In genomic region chr7:128909605-128910568, GRCh38 we compare ENCODE assay signal across 9 cellular contexts. TPM values are rescaled to one million over a fixed set of nuclear protein-coding genes. Genes with fewer than 3 reads are reported as not detected.
DNase-seq lines count a peak whose midpoint lies in the region; ATAC-seq and TF ChIP-seq lines count a peak whose summit lies in the region.
"Had no signal": no experiment of that assay in that cellular context is flagged by ENCODE, and none has a peak within 500 bp of the region (broad histone marks: within the 10 kb centered on the region; RNA-seq: fewer than 3 reads in every experiment).

No MANE protein-coding gene starts in this region.

- peak overlapping the region; percentile 46 to 75 for H3K4ac ChIP-seq in mesenchymal stem cell (ENCODE audit: low read depth in 1 of 2, low read length in 2 of 2)

- DNase-seq in HuH-7.5 (ENCODE audit: low spot score) (peak; percentile 52), endodermal cell (peak; percentile 92), mesenchymal stem cell (peak; percentile 74), C1 segment of cervical spinal cord (lab: John Stamatoyannopoulos, UW) (no peak)
- no peak for DNase-seq in effector memory CD4-positive, alpha-beta T cell

- peak overlapping the region; percentile 96 for H2BK5ac ChIP-seq in mesenchymal stem cell (ENCODE audit: low read depth, low read length, poor library complexity, severe bottlenecking)

- peak overlapping the region; percentile 71 for H2BK120ac ChIP-seq in mesenchymal stem cell (ENCODE audit: low read depth, low read length)

- H3K9me3 ChIP-seq in endodermal cell (ENCODE audit: control insufficient read depth, low read length) (no peaks in the 10 kb centered on the region), mesenchymal stem cell (ENCODE audit: control insufficient read depth, low read length) (no peaks in the 10 kb centered on the region)
- no peaks in the 10 kb centered on the region for H3K9me3 ChIP-seq in effector memory CD4-positive, alpha-beta T cell (ENCODE audit: control insufficient read depth, low read length)

- peaks cover 14% of the 10 kb centered on the region for H3K79me1 ChIP-seq in mesenchymal stem cell (replicated peaks; ENCODE audit: low read length, poor library complexity, severe bottlenecking)

- peak overlapping the region; percentile 76 for H3K4me3 Mint-ChIP-seq in endodermal cell

- peak overlapping the region in 1 of 2 experiments; percentile 68 for H3K23ac ChIP-seq in mesenchymal stem cell (ENCODE audit: low read length in 2 of 2)

- no peaks in the 10 kb centered on the region for H3K79me2 ChIP-seq in ACC112 (ENCODE audit: control insufficient read depth, insufficient read depth, low read length, unreplicated experiment)

- peak overlapping the region; percentile 94 for H2BK15ac ChIP-seq in mesenchymal stem cell (ENCODE audit: low read depth, poor library complexity, severe bottlenecking)

- no peaks in the 10 kb centered on the region for H3K4me1 ChIP-seq in ACC112 (ENCODE audit: control insufficient read depth, insufficient read depth, low read length, unreplicated experiment)
- H3K4me1 ChIP-seq in endodermal cell (ENCODE audit: control insufficient read depth, insufficient read depth, low read length): peaks cover 7% of the 10 kb centered on the region
- peaks cover 28% of the 10 kb centered on the region for H3K4me1 ChIP-seq in mesenchymal stem cell (ENCODE audit: control insufficient read depth, insufficient read depth, low read depth, low read length)
- peaks cover 7% of the 10 kb centered on the region for H3K4me1 ChIP-seq in effector memory CD4-positive, alpha-beta T cell (ENCODE audit: control insufficient read depth, insufficient read depth, low read length, poor library complexity, severe bottlenecking)

- H3K27me3 Mint-ChIP-seq in endodermal cell (ENCODE audit: insufficient read depth): peaks cover 18% of the 10 kb centered on the region

- H3K4me3 ChIP-seq in ACC112 (ENCODE audit: low read depth, low read length): peak overlapping the region; percentile 11; the same call in 1 of the 2 replicates
- peak overlapping the region; percentile 78 for H3K4me3 ChIP-seq in endodermal cell (ENCODE audit: low read length)
- peak overlapping the region; percentile 49 to 66 for H3K4me3 ChIP-seq in mesenchymal stem cell (ENCODE audit: insufficient read depth in 1 of 2, low read depth in 1 of 2, low read length in 2 of 2)
- no peak overlapping the region for H3K4me3 ChIP-seq in effector memory CD4-positive, alpha-beta T cell (ENCODE audit: insufficient read depth, low read depth, low read length, poor library complexity, severe bottlenecking)

- peak overlapping the region; percentile 87 for H4K8ac ChIP-seq in mesenchymal stem cell (ENCODE audit: low read length)

- H2AFZ ChIP-seq in ACC112 (ENCODE audit: low read length, unreplicated experiment) (no peak overlapping the region), mesenchymal stem cell (ENCODE audit: low read depth, low read length) (peak overlapping the region; percentile 74)

- H3K27ac Mint-ChIP-seq in endodermal cell: peak overlapping the region; percentile 85

- H3K27me3 ChIP-seq in ACC112 (ENCODE audit: insufficient read depth, low read length) (peaks cover 68% of the 10 kb centered on the region), endodermal cell (ENCODE audit: control insufficient read depth, insufficient read depth, low read length, poor library complexity, severe bottlenecking) (no peaks in the 10 kb centered on the region), mesenchymal stem cell (ENCODE audit: control insufficient read depth in 1 of 2, insufficient read depth in 1 of 2, low read length in 2 of 2) (peaks cover 7 to 79% of the 10 kb centered on the region in 2 experiments)
- peaks cover 26% of the 10 kb centered on the region for H3K27me3 ChIP-seq in effector memory CD4-positive, alpha-beta T cell (replicated peaks; ENCODE audit: control insufficient read depth, insufficient read depth, low read length, poor library complexity, severe bottlenecking)

- peak overlapping the region; percentile 15 to 96 for H2BK12ac ChIP-seq in mesenchymal stem cell (ENCODE audit: low read length in 2 of 2)

- H3K14ac ChIP-seq in mesenchymal stem cell (ENCODE audit: low read length in 2 of 2): peak overlapping the region in 1 of 2 experiments; percentile 88

- H3K9ac ChIP-seq in endodermal cell (ENCODE audit: extremely low read depth, low read length, poor library complexity, severe bottlenecking) (peak overlapping the region; percentile 41), mesenchymal stem cell (ENCODE audit: low read length) (no peak overlapping the region)

- no peaks in the 10 kb centered on the region for H3K36me3 ChIP-seq in ACC112 (ENCODE audit: insufficient read depth, low read length)
- H3K36me3 ChIP-seq in endodermal cell (ENCODE audit: control insufficient read depth, insufficient read depth, low read length): peaks cover 6% of the 10 kb centered on the region
- peaks cover 0 to 18% of the 10 kb centered on the region in 2 experiments for H3K36me3 ChIP-seq in mesenchymal stem cell (ENCODE audit: control insufficient read depth in 1 of 2, insufficient read depth in 2 of 2, low read depth in 1 of 2, low read length in 2 of 2)
- H3K36me3 ChIP-seq in effector memory CD4-positive, alpha-beta T cell (ENCODE audit: control insufficient read depth, insufficient read depth, low read length): no peaks in the 10 kb centered on the region

- ATAC-seq in HG03342 (IDR thresholded peaks at IDR 0.05; ENCODE audit: unreplicated experiment): no peak
- no peak for ATAC-seq in HG02973 (IDR thresholded peaks at IDR 0.05; ENCODE audit: unreplicated experiment)
- ATAC-seq: left colon had no signal

- WGBS in endodermal cell (ENCODE audit: insufficient coverage in 1 of 2, insufficient read length in 1 of 2), 2 experiments: 2 to 7% methylated on average over 15 to 42 of the region's 42 CpGs
- WGBS in mesenchymal stem cell: 1% methylated on average over 42 of the region's 42 CpGs

- H3K18ac ChIP-seq in mesenchymal stem cell (ENCODE audit: low read depth in 1 of 2, low read length in 2 of 2): peak overlapping the region; percentile 90 to 96

- H3K4me2 ChIP-seq in mesenchymal stem cell (ENCODE audit: low read length, poor library complexity, severe bottlenecking): peak overlapping the region; percentile 92

- peaks cover 29% of the 10 kb centered on the region for H3K4me1 Mint-ChIP-seq in endodermal cell

- no peak for TF ChIP-seq CTCF in endodermal cell (conservative IDR thresholded peaks at IDR 0.05)

- peak overlapping the region; percentile 92 for H4K91ac ChIP-seq in mesenchymal stem cell (ENCODE audit: low read length)

- H2AK5ac ChIP-seq in mesenchymal stem cell (ENCODE audit: low read length, severe bottlenecking): peak overlapping the region; percentile 71

- H3K36me3 Mint-ChIP-seq in endodermal cell (ENCODE audit: low read depth): peaks cover 17% of the 10 kb centered on the region

- H3K27ac ChIP-seq in ACC112 (ENCODE audit: low read depth, low read length): no peak overlapping the region
- H3K27ac ChIP-seq in endodermal cell (ENCODE audit: low read depth, low read length): no peak overlapping the region
- H3K27ac ChIP-seq in mesenchymal stem cell (ENCODE audit: low read length, poor library complexity, severe bottlenecking): peak overlapping the region; percentile 98
- H3K27ac ChIP-seq in effector memory CD4-positive, alpha-beta T cell (ENCODE audit: insufficient read depth, low read length, poor library complexity, severe bottlenecking): no peak overlapping the region

- H3K9me3 Mint-ChIP-seq in endodermal cell: no peaks in the 10 kb centered on the region

RNA-seq across cellular contexts. Expression of gene KCP, which starts 0.6 kb away (rescaled TPM):
- 10 to 100 TPM; 21.1 to 33.3 TPM for total RNA-seq in endodermal cell
- 8.3 TPM for polyA plus RNA-seq in endodermal cell (2013, experiment 1 of 2)
- polyA plus RNA-seq in endodermal cell (2013, experiment 2 of 2): 6.5 TPM
- polyA plus RNA-seq in mesenchymal stem cell (2013, experiment 1 of 2): 3.4 TPM
- 3.1 TPM for polyA plus RNA-seq in mesenchymal stem cell (2013, experiment 2 of 2)

RNA-seq across cellular contexts. Expression of gene IRF5, which starts 27.8 kb away (rescaled TPM):
- under 1 TPM; 0.31 to 0.53 TPM for total RNA-seq in endodermal cell
- 0.14 TPM for polyA plus RNA-seq in endodermal cell (2013, experiment 1 of 2)
- 0.17 TPM for polyA plus RNA-seq in endodermal cell (2013, experiment 2 of 2)
- polyA plus RNA-seq in mesenchymal stem cell (2013, experiment 1 of 2): not detected
- polyA plus RNA-seq in mesenchymal stem cell (2013, experiment 2 of 2): not detected

RNA-seq across cellular contexts. Expression of gene ATP6V1F, which starts 47.2 kb away (rescaled TPM):
- total RNA-seq in endodermal cell: 100 to 1,000 TPM; 122 to 157 TPM
- polyA plus RNA-seq in endodermal cell (2013, experiment 1 of 2): 128 TPM
- polyA plus RNA-seq in endodermal cell (2013, experiment 2 of 2): 128 TPM
- 413 TPM for polyA plus RNA-seq in mesenchymal stem cell (2013, experiment 1 of 2)
- polyA plus RNA-seq in mesenchymal stem cell (2013, experiment 2 of 2): 407 TPM

Comparison
In these comparisons a context has a peak if more than half of its experiments do, and no peak if none do; other contexts are left out.
1. DNase-seq: peak in HuH-7.5 (single experiment), endodermal cell (single experiment) and mesenchymal stem cell (single experiment); none in effector memory CD4-positive, alpha-beta T cell (0 of 3) and C1 segment of cervical spinal cord (0 of 14).